Comparison of ENCODE assay signal across 8 cellular contexts in genomic region chr15:59105839-59106238, GRCh38. TPM values are rescaled to one million over a fixed set of nuclear protein-coding genes. Genes with fewer than 3 reads are reported as not detected.
DNase-seq lines count a peak whose midpoint lies in the region; ATAC-seq, FAIRE-seq and TF ChIP-seq lines count a peak whose summit lies in the region.

No MANE protein-coding gene starts in this region.

- H3K27me3 ChIP-seq in HepG2 (ENCODE audit: control insufficient read depth in 1 of 2, insufficient read depth in 2 of 2, low read length in 2 of 2) (no peaks in the 10 kb centered on the region), right lobe of liver (no peaks in the 10 kb centered on the region)

- POLR2A ChIA-PET in HepG2 (lab: Yijun Ruan, JAX): no interaction called here

- H4K20me1 ChIP-seq in HepG2 (ENCODE audit: insufficient read depth, low read length): no peaks in the 10 kb centered on the region

- in situ Hi-C loops in HepG2 (cut with HindIII; ENCODE audit: extremely low pct_ligation_motif_present, low pct_unique_long_range_greater_than_20kb): no loop called here

- peak overlapping the region; percentile 89 for H3K4me2 ChIP-seq in HepG2 (ENCODE audit: low read depth, low read length)

- peak overlapping the region; percentile 86 for H3K9ac ChIP-seq in HepG2 (ENCODE audit: insufficient read depth, low read depth, low read length)

- TF ChIP-seq CTCF in HepG2 (CRISPR knock-in tag; IDR thresholded peaks at IDR 0.05) (no peak), right lobe of liver (IDR thresholded peaks at IDR 0.05) (no peak), WI38 (IDR thresholded peaks at IDR 0.05; ENCODE audit: low read depth, low read length) (no peak)

- H3K79me2 ChIP-seq in HepG2 (ENCODE audit: insufficient read depth, low read length): peaks cover 35% of the 10 kb centered on the region

- TF ChIP-seq POLR2A in HepG2 (IDR thresholded peaks at IDR 0.05; ENCODE audit: insufficient read depth in 1 of 2, low read depth in 2 of 2, low read length in 2 of 2): no peak
- no peak for TF ChIP-seq POLR2A in right lobe of liver (IDR thresholded peaks at IDR 0.05)

- H3K4me3 ChIP-seq in HepG2 (replicated peaks in 1 of 3; ENCODE audit: insufficient read depth in 1 of 3, low read depth in 2 of 3, low read length in 3 of 3) (peak overlapping the region; percentile 84 to 96 (median 84)), right lobe of liver (peak overlapping the region in 1 of 3 donors; percentile 65), WI38 (ENCODE audit: low read depth, low read length) (peak overlapping the region; percentile 92)

- TSS peak; percentile 57 for BruUV-seq in HepG2 (replicated peaks; lab: Mats Ljungman, UMichigan)

- no peak for ATAC-seq in HepG2
- ATAC-seq in right lobe of liver: no peak
- no peak for ATAC-seq in GM18867 (IDR thresholded peaks at IDR 0.05; ENCODE audit: unreplicated experiment)

- H3K4me1 ChIP-seq in HepG2 (ENCODE audit: insufficient read depth, low read length) (peaks cover 29% of the 10 kb centered on the region), right lobe of liver (no peaks in the 10 kb centered on the region)

- intact Hi-C loops in HepG2 (cut with micrococcal nuclease; ENCODE audit: unreplicated experiment): loop anchor here (10.0 kb wide), 1 partner anchor 121 kb away; the partner anchor contains the start of gene RNF111
- intact Hi-C loops in right lobe of liver (cut with DNase I): no loop called here

- DNase-seq in HepG2 (ENCODE audit: low spot score): no peak
- no peak for DNase-seq in right lobe of liver
- peak; percentile 38 for DNase-seq in iPS-NIHi11 (ENCODE audit: low spot score)
- DNase-seq in GM19238 (ENCODE audit: insufficient read length, low spot score): no peak
- DNase-seq in kidney glomerular epithelial cell (lab: John Stamatoyannopoulos, UW): no peak
- DNase-seq in NCI-H1105 (lab: John Stamatoyannopoulos, UW): no peak

- 5% methylated on average over 3 of the region's 3 CpGs for WGBS in HepG2 (ENCODE audit: low lambda C conversion rate)
- WGBS in right lobe of liver (ENCODE audit: insufficient coverage, low coverage, low lambda C conversion rate, missing lambda C conversion rate): 56% methylated on average over 3 of the region's 3 CpGs

- CTCF ChIA-PET in HepG2 (lab: Yijun Ruan, JAX; ENCODE audit: low intra/inter-chr PET ratio, low total read pairs): no interaction called here

- H2AFZ ChIP-seq in HepG2 (ENCODE audit: low read length): peak overlapping the region; percentile 20

- no peaks in the 10 kb centered on the region for H3K9me3 ChIP-seq in HepG2 (ENCODE audit: low read length)
- no peaks in the 10 kb centered on the region for H3K9me3 ChIP-seq in right lobe of liver

- FAIRE-seq in HepG2 (lab: Jason Lieb, UNC): no peak

- H3K36me3 ChIP-seq in HepG2 (replicated peaks in 1 of 2; ENCODE audit: control insufficient read depth in 1 of 2, insufficient read depth in 2 of 2, low read length in 2 of 2) (peaks cover 1 to 34% of the 10 kb centered on the region in 2 experiments), right lobe of liver (no peaks in the 10 kb centered on the region)

- no peak for TF ChIP-seq EP300 in HepG2 (IDR thresholded peaks at IDR 0.05; ENCODE audit: low read depth in 2 of 2, low read length in 2 of 2)
- no peak for TF ChIP-seq EP300 in HepG2 (CRISPR knock-in tag; IDR thresholded peaks at IDR 0.05; ENCODE audit: borderline replicate concordance)

- TF ChIP-seq RAD21 in HepG2 (CRISPR knock-in tag; IDR thresholded peaks at IDR 0.05): no peak

- H3K27ac ChIP-seq in HepG2 (ENCODE audit: extremely low read length, insufficient read depth, low read length): peak overlapping the region; percentile 86
- H3K27ac ChIP-seq in right lobe of liver: no peak overlapping the region

TF ChIP-seq in HepG2, 621 proteins besides CTCF, POLR2A, EP300 and RAD21:
- TF ChIP-seq ZSCAN29 (CRISPR knock-in tag; conservative IDR thresholded peaks at IDR 0.05) (0 out of 2 replicates have a peak, but pooled peaks have one; percentile 43), ZBTB3 (CRISPR knock-in tag; IDR thresholded peaks at IDR 0.05; ENCODE audit: borderline replicate concordance, low read depth) (0 out of 2 replicates have a peak, but pooled peaks have one; percentile 53), RXRB (CRISPR knock-in tag; IDR thresholded peaks at IDR 0.05; ENCODE audit: borderline replicate concordance) (no peak), RFXANK (CRISPR knock-in tag; IDR thresholded peaks at IDR 0.05) (no peak)

RNA-seq across cellular contexts. Expression of gene CCNB2, which starts 0.9 kb away (rescaled TPM):
- total RNA-seq in HepG2 (2016; rRNA removed; fragmentation: Illumina TruSeq; extraction: Trizol) (80.9 and 108 TPM in 2 replicates), right lobe of liver (1 to 10 TPM in 3 of 6 experiments, under 1 TPM in 3; 0.13 to 2.5 (median 1.6) TPM)
- 19.0 and 20.1 TPM in 2 replicates for total RNA-seq in HepG2 (2016; cell fraction: cytosol; rRNA removed; fragmentation: Illumina TruSeq; extraction: Trizol; ENCODE audit: low read depth)
- 81.5 and 103 TPM in 2 replicates for total RNA-seq in HepG2 (2016; cell fraction: insoluble cytoplasmic fraction; rRNA removed; fragmentation: Illumina TruSeq; extraction: Trizol)
- 34.7 and 37.4 TPM in 2 replicates for total RNA-seq in HepG2 (2016; cell fraction: membrane; rRNA removed; fragmentation: Illumina TruSeq; extraction: Trizol)
- total RNA-seq in HepG2 (2016; cell fraction: nucleus; rRNA removed; fragmentation: Illumina TruSeq; extraction: Trizol): 37.3 and 44.7 TPM in 2 replicates
- polyA plus RNA-seq in HepG2 (2011; rRNA removed): 23.1 and 43.5 TPM in 2 replicates
- polyA plus RNA-seq in HepG2 (2011; cell fraction: cytosol; rRNA removed): 36.5 and 37.2 TPM in 2 replicates
- polyA plus RNA-seq in HepG2 (2011; cell fraction: nucleus; rRNA removed): 12.3 and 17.7 TPM in 2 replicates
- polyA plus RNA-seq in HepG2 (2012): 26.2 and 56.3 TPM in 2 replicates
- 18.4 and 19.2 TPM in 2 replicates for polyA plus RNA-seq in HepG2 (2016; cell fraction: cytosol; fragmentation: Illumina TruSeq; extraction: Trizol; ENCODE audit: low read depth)
- 110 and 112 TPM in 2 replicates for polyA plus RNA-seq in HepG2 (2016; cell fraction: insoluble cytoplasmic fraction; fragmentation: Illumina TruSeq; extraction: Trizol; ENCODE audit: low read depth)
- 29.0 and 31.7 TPM in 2 replicates for polyA plus RNA-seq in HepG2 (2016; cell fraction: membrane; fragmentation: Illumina TruSeq; extraction: Trizol; ENCODE audit: low read depth)
- polyA plus RNA-seq in HepG2 (2016; cell fraction: nucleus; fragmentation: Illumina TruSeq; extraction: Trizol; ENCODE audit: insufficient read depth, low read depth): 46.6 and 46.9 TPM in 2 replicates
- polyA minus RNA-seq in HepG2 (2011; rRNA and poly(A)+ RNA removed; ENCODE audit: low replicate concordance): 24.1 and 72.0 TPM in 2 replicates
- polyA minus RNA-seq in HepG2 (2011; cell fraction: cytosol; rRNA and poly(A)+ RNA removed): 31.1 and 39.1 TPM in 2 replicates
- 32.8 and 43.8 TPM in 2 replicates for polyA minus RNA-seq in HepG2 (2011; cell fraction: nucleus; rRNA and poly(A)+ RNA removed)

Comparison
In these comparisons a context has a peak if more than half of its experiments do, and no peak if none do; other contexts are left out.
1. RNA of gene CCNB2, which starts 0.9 kb away (total RNA-seq): 19.0 to 108 TPM in HepG2; 0.13 to 2.5 TPM in right lobe of liver; every median in the first group is over 4 times any median in the second.